ENCODE assay signal across 1 cellular context in the genomic region with DNA sequence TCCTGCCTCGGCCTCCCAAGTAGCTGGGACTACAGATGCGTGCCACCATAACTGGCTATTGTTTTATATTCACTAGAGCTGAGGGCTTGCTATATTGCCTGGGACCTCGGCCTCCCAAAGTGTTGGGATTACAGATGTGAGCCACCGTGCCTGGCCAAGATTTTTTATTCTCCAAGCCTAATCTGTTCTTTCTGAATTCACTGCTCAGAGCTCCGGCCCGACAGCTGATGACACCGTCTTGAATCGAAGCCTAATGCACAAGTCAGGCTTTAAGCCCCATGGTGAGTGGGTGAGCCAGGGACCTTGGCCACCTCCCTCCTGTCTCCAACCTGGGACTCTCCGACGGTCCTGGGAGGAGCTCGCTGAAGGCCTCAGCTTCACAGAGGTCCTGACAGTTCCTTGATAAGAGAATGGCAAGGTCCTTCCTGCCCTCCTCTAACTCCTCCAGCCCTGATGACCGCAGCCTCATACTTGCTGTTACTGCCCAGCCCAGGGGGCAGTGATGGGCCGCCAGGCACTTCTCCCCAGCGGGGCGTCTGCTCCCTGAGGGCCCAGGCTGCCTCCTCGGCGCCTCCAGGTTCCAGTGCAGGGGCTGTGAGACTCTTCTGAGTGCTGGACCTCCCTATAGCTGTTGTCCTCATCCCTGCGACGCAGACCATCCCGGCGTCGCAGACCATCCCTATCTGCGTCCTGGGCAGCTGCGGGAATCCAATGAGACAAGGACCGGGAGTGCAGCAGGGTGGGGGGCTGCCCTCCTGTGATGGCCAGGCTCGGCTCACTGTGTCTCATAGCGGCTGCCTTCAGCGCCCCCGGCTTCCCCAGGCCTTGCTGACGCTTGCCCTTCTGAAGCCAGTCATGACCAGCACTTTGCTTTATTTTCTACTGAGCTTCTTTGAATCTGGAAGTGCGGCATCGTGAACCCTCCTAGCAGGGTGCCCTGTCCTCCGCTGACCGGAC.
TF ChIP-seq lines count a peak whose summit lies in the region.

No MANE protein-coding gene starts in this region.

TF ChIP-seq in K562, 482 proteins besides CTCF, POLR2A, EP300 and RAD21:
- TF ChIP-seq, protein P1, sequence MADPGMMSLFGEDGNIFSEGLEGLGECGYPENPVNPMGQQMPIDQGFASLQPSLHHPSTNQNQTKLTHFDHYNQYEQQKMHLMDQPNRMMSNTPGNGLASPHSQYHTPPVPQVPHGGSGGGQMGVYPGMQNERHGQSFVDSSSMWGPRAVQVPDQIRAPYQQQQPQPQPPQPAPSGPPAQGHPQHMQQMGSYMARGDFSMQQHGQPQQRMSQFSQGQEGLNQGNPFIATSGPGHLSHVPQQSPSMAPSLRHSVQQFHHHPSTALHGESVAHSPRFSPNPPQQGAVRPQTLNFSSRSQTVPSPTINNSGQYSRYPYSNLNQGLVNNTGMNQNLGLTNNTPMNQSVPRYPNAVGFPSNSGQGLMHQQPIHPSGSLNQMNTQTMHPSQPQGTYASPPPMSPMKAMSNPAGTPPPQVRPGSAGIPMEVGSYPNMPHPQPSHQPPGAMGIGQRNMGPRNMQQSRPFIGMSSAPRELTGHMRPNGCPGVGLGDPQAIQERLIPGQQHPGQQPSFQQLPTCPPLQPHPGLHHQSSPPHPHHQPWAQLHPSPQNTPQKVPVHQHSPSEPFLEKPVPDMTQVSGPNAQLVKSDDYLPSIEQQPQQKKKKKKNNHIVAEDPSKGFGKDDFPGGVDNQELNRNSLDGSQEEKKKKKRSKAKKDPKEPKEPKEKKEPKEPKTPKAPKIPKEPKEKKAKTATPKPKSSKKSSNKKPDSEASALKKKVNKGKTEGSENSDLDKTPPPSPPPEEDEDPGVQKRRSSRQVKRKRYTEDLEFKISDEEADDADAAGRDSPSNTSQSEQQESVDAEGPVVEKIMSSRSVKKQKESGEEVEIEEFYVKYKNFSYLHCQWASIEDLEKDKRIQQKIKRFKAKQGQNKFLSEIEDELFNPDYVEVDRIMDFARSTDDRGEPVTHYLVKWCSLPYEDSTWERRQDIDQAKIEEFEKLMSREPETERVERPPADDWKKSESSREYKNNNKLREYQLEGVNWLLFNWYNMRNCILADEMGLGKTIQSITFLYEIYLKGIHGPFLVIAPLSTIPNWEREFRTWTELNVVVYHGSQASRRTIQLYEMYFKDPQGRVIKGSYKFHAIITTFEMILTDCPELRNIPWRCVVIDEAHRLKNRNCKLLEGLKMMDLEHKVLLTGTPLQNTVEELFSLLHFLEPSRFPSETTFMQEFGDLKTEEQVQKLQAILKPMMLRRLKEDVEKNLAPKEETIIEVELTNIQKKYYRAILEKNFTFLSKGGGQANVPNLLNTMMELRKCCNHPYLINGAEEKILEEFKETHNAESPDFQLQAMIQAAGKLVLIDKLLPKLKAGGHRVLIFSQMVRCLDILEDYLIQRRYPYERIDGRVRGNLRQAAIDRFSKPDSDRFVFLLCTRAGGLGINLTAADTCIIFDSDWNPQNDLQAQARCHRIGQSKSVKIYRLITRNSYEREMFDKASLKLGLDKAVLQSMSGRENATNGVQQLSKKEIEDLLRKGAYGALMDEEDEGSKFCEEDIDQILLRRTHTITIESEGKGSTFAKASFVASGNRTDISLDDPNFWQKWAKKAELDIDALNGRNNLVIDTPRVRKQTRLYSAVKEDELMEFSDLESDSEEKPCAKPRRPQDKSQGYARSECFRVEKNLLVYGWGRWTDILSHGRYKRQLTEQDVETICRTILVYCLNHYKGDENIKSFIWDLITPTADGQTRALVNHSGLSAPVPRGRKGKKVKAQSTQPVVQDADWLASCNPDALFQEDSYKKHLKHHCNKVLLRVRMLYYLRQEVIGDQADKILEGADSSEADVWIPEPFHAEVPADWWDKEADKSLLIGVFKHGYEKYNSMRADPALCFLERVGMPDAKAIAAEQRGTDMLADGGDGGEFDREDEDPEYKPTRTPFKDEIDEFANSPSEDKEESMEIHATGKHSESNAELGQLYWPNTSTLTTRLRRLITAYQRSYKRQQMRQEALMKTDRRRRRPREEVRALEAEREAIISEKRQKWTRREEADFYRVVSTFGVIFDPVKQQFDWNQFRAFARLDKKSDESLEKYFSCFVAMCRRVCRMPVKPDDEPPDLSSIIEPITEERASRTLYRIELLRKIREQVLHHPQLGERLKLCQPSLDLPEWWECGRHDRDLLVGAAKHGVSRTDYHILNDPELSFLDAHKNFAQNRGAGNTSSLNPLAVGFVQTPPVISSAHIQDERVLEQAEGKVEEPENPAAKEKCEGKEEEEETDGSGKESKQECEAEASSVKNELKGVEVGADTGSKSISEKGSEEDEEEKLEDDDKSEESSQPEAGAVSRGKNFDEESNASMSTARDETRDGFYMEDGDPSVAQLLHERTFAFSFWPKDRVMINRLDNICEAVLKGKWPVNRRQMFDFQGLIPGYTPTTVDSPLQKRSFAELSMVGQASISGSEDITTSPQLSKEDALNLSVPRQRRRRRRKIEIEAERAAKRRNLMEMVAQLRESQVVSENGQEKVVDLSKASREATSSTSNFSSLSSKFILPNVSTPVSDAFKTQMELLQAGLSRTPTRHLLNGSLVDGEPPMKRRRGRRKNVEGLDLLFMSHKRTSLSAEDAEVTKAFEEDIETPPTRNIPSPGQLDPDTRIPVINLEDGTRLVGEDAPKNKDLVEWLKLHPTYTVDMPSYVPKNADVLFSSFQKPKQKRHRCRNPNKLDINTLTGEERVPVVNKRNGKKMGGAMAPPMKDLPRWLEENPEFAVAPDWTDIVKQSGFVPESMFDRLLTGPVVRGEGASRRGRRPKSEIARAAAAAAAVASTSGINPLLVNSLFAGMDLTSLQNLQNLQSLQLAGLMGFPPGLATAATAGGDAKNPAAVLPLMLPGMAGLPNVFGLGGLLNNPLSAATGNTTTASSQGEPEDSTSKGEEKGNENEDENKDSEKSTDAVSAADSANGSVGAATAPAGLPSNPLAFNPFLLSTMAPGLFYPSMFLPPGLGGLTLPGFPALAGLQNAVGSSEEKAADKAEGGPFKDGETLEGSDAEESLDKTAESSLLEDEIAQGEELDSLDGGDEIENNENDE (IDR thresholded peaks at IDR 0.05; ENCODE audit: low read depth, low read length), result no peak
- TF ChIP-seq, protein P2, sequence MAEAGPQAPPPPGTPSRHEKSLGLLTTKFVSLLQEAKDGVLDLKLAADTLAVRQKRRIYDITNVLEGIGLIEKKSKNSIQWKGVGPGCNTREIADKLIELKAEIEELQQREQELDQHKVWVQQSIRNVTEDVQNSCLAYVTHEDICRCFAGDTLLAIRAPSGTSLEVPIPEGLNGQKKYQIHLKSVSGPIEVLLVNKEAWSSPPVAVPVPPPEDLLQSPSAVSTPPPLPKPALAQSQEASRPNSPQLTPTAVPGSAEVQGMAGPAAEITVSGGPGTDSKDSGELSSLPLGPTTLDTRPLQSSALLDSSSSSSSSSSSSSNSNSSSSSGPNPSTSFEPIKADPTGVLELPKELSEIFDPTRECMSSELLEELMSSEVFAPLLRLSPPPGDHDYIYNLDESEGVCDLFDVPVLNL (CRISPR knock-in tag; IDR thresholded peaks at IDR 0.05; ENCODE audit: low read depth), result no peak
- TF ChIP-seq ZNF668 (CRISPR knock-in tag; IDR thresholded peaks at IDR 0.05) (no peak), RUNX1 (IDR thresholded peaks at IDR 0.05; ENCODE audit: low read depth) (no peak), ETV1 (tag; conservative IDR thresholded peaks at IDR 0.05; ENCODE audit: low read depth) (no peak), ZNF3 (CRISPR knock-in tag; IDR thresholded peaks at IDR 0.05) (no peak), GTF2A2 (tag; IDR thresholded peaks at IDR 0.05) (no peak), ZNF644 (tag; IDR thresholded peaks at IDR 0.05; ENCODE audit: low read depth) (no peak), ARID2 (IDR thresholded peaks at IDR 0.05) (no peak), WHSC1 (IDR thresholded peaks at IDR 0.05; ENCODE audit: low read length) (no peak), PCBP1 (IDR thresholded peaks at IDR 0.05; ENCODE audit: low read depth, low read length, poor library complexity, severe bottlenecking) (no peak), RBM17 (IDR thresholded peaks at IDR 0.05; ENCODE audit: borderline replicate concordance, low read depth, low read length) (no peak)
- TF ChIP-seq, protein P3, sequence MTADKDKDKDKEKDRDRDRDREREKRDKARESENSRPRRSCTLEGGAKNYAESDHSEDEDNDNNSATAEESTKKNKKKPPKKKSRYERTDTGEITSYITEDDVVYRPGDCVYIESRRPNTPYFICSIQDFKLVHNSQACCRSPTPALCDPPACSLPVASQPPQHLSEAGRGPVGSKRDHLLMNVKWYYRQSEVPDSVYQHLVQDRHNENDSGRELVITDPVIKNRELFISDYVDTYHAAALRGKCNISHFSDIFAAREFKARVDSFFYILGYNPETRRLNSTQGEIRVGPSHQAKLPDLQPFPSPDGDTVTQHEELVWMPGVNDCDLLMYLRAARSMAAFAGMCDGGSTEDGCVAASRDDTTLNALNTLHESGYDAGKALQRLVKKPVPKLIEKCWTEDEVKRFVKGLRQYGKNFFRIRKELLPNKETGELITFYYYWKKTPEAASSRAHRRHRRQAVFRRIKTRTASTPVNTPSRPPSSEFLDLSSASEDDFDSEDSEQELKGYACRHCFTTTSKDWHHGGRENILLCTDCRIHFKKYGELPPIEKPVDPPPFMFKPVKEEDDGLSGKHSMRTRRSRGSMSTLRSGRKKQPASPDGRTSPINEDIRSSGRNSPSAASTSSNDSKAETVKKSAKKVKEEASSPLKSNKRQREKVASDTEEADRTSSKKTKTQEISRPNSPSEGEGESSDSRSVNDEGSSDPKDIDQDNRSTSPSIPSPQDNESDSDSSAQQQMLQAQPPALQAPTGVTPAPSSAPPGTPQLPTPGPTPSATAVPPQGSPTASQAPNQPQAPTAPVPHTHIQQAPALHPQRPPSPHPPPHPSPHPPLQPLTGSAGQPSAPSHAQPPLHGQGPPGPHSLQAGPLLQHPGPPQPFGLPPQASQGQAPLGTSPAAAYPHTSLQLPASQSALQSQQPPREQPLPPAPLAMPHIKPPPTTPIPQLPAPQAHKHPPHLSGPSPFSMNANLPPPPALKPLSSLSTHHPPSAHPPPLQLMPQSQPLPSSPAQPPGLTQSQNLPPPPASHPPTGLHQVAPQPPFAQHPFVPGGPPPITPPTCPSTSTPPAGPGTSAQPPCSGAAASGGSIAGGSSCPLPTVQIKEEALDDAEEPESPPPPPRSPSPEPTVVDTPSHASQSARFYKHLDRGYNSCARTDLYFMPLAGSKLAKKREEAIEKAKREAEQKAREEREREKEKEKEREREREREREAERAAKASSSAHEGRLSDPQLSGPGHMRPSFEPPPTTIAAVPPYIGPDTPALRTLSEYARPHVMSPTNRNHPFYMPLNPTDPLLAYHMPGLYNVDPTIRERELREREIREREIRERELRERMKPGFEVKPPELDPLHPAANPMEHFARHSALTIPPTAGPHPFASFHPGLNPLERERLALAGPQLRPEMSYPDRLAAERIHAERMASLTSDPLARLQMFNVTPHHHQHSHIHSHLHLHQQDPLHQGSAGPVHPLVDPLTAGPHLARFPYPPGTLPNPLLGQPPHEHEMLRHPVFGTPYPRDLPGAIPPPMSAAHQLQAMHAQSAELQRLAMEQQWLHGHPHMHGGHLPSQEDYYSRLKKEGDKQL (CRISPR knock-in tag; IDR thresholded peaks at IDR 0.05; ENCODE audit: borderline replicate concordance), result no peak
- TF ChIP-seq, protein P4, sequence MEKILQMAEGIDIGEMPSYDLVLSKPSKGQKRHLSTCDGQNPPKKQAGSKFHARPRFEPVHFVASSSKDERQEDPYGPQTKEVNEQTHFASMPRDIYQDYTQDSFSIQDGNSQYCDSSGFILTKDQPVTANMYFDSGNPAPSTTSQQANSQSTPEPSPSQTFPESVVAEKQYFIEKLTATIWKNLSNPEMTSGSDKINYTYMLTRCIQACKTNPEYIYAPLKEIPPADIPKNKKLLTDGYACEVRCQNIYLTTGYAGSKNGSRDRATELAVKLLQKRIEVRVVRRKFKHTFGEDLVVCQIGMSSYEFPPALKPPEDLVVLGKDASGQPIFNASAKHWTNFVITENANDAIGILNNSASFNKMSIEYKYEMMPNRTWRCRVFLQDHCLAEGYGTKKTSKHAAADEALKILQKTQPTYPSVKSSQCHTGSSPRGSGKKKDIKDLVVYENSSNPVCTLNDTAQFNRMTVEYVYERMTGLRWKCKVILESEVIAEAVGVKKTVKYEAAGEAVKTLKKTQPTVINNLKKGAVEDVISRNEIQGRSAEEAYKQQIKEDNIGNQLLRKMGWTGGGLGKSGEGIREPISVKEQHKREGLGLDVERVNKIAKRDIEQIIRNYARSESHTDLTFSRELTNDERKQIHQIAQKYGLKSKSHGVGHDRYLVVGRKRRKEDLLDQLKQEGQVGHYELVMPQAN (IDR thresholded peaks at IDR 0.05; ENCODE audit: borderline replicate concordance), result no peak
- TF ChIP-seq, protein P5, sequence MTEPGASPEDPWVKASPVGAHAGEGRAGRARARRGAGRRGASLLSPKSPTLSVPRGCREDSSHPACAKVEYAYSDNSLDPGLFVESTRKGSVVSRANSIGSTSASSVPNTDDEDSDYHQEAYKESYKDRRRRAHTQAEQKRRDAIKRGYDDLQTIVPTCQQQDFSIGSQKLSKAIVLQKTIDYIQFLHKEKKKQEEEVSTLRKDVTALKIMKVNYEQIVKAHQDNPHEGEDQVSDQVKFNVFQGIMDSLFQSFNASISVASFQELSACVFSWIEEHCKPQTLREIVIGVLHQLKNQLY (CRISPR knock-in tag; conservative IDR thresholded peaks at IDR 0.05), result no peak
